Comparison of ENCODE assay signal across 8 cellular contexts in the genomic region with DNA sequence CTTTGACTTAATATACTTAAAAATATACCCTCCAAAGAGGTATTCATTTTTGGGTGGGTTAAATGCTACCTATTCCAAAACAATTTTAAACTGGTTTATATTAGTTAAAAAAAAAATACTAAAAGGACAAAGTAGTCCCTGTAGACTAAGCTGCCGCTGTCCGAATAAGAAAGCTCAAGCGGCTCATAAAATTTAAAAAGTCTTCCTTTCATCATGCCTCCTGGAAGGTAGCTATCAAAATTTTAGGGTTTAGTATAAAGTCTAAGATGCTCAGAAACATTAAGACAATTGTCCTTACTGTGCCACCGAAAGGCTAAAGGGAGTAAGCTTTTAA. TPM values are rescaled to one million over a fixed set of nuclear protein-coding genes. Genes with fewer than 3 reads are reported as not detected.
DNase-seq lines count a peak whose midpoint lies in the region; ATAC-seq and TF ChIP-seq lines count a peak whose summit lies in the region.

No MANE protein-coding gene starts in this region.

- CTCF ChIA-PET in activated CD8-positive, alpha-beta T cell treated with anti-CD3 and anti-CD28 coated beads, Interleukin-2, amount 10 ng/mL, durations not matched to agents 7 days and 5 days (lab: Charles Lee) = interaction anchor here (2.3 to 2.9 kb wide), 2 partner anchors 13 to 27 kb away, joined by 6 to 17 read pairs; no protein-coding TSS in a partner anchor

- WGBS in testis, 2 donors = 1% methylated on average over 4 of the region's 4 CpGs

- H3K27ac Mint-ChIP-seq in T-helper 2 cell treated with Interferon-gamma antibody and Interleukin-4, amounts not matched to agents 5 μg/mL and 100 μg/mL, for 36 hours = peak overlapping the region; percentile 93
- H3K27ac Mint-ChIP-seq in activated CD8-positive, alpha-beta T cell treated with anti-CD3 and anti-CD28 coated beads, Interleukin-2, amount 10 ng/mL, durations not matched to agents 7 days and 5 days = peak overlapping the region; percentile 93

- H3K27me3 ChIP-seq in iPS-20b (ENCODE audit: insufficient read depth, low read length) (no peaks in the 10 kb centered on the region), testis (no peaks in the 10 kb centered on the region)

- H3K4me3 ChIP-seq in iPS-20b (ENCODE audit: low read length) (peak overlapping the region; percentile 84), testis (peak overlapping the region; percentile 78 to 95)

- H3K27ac ChIP-seq in iPS-20b (ENCODE audit: low read length) (no peak overlapping the region), testis (peak overlapping the region; percentile 81 to 86)

- H3K9ac ChIP-seq in iPS-20b (ENCODE audit: low read depth, low read length) = peak overlapping the region; percentile 77; the same call in 1 of the 2 replicates

- ATAC-seq in activated CD8-positive, alpha-beta T cell treated with anti-CD3 and anti-CD28 coated beads, Interleukin-2, amount 10 ng/mL, durations not matched to agents 7 days and 5 days = no peak

- DNase-seq in T-helper 2 cell treated with Interferon-gamma antibody and Interleukin-4, amounts not matched to agents 5 μg/mL and 100 μg/mL, for 36 hours (ENCODE audit: low spot score) = no peak
- DNase-seq in T-helper 2 cell = no peak
- no peak for DNase-seq in activated CD8-positive, alpha-beta T cell treated with anti-CD3 and anti-CD28 coated beads, Interleukin-2, amount 10 ng/mL, durations not matched to agents 7 days and 5 days
- no peak for DNase-seq in testis
- DNase-seq in HuH-7 (ENCODE audit: low spot score) = no peak
- no peak for DNase-seq in MV-4-11 (lab: John Stamatoyannopoulos, UW)
- DNase-seq in DMS 273 (lab: John Stamatoyannopoulos, UW; ENCODE audit: unreplicated experiment) = no peak

- intact Hi-C loops in testis (cut with DNase I; ENCODE audit: low total_unique reads) = no loop called here

- H3K27me3 Mint-ChIP-seq in T-helper 2 cell treated with Interferon-gamma antibody and Interleukin-4, amounts not matched to agents 5 μg/mL and 100 μg/mL, for 36 hours (ENCODE audit: low read depth) = peaks cover 2% of the 10 kb centered on the region
- H3K27me3 Mint-ChIP-seq in activated CD8-positive, alpha-beta T cell treated with anti-CD3 and anti-CD28 coated beads, Interleukin-2, amount 10 ng/mL, durations not matched to agents 7 days and 5 days (ENCODE audit: low read depth) = no peaks in the 10 kb centered on the region

- H3K36me3 ChIP-seq in iPS-20b (ENCODE audit: insufficient read depth, low read depth, low read length) = peaks cover 10% of the 10 kb centered on the region; the same call in 1 of the 2 replicates
- no peaks in the 10 kb centered on the region for H3K36me3 ChIP-seq in testis (ENCODE audit: low read depth, missing control alignments)

- POLR2A ChIA-PET in activated CD8-positive, alpha-beta T cell treated with anti-CD3 and anti-CD28 coated beads, Interleukin-2, amount 10 ng/mL, durations not matched to agents 7 days and 5 days (lab: Charles Lee) = interaction anchor here (0.5 to 2.7 kb wide), 23 partner anchors 9 to 565 kb away, joined by 3 to 54 read pairs (median 4); a partner anchor contains a TSS

- peaks cover 20% of the 10 kb centered on the region for H3K36me3 Mint-ChIP-seq in T-helper 2 cell treated with Interferon-gamma antibody and Interleukin-4, amounts not matched to agents 5 μg/mL and 100 μg/mL, for 36 hours (ENCODE audit: low read depth)
- peaks cover 4% of the 10 kb centered on the region for H3K36me3 Mint-ChIP-seq in activated CD8-positive, alpha-beta T cell treated with anti-CD3 and anti-CD28 coated beads, Interleukin-2, amount 10 ng/mL, durations not matched to agents 7 days and 5 days (ENCODE audit: low read depth)

- H3K4me1 ChIP-seq in iPS-20b (ENCODE audit: insufficient read depth, low read length) (no peaks in the 10 kb centered on the region), testis (peaks cover 9% of the 10 kb centered on the region)

- H3K9me3 ChIP-seq in iPS-20b (ENCODE audit: insufficient read depth, low read depth, low read length) (no peaks in the 10 kb centered on the region), testis (no peaks in the 10 kb centered on the region)

- no peak for TF ChIP-seq POLR2A in testis (IDR thresholded peaks at IDR 0.05)

- no peaks in the 10 kb centered on the region for H3K9me3 Mint-ChIP-seq in T-helper 2 cell treated with Interferon-gamma antibody and Interleukin-4, amounts not matched to agents 5 μg/mL and 100 μg/mL, for 36 hours
- no peaks in the 10 kb centered on the region for H3K9me3 Mint-ChIP-seq in activated CD8-positive, alpha-beta T cell treated with anti-CD3 and anti-CD28 coated beads, Interleukin-2, amount 10 ng/mL, durations not matched to agents 7 days and 5 days (ENCODE audit: insufficient read depth)

- peak overlapping the region; percentile 91 for H3K4me3 Mint-ChIP-seq in T-helper 2 cell treated with Interferon-gamma antibody and Interleukin-4, amounts not matched to agents 5 μg/mL and 100 μg/mL, for 36 hours
- H3K4me3 Mint-ChIP-seq in activated CD8-positive, alpha-beta T cell treated with anti-CD3 and anti-CD28 coated beads, Interleukin-2, amount 10 ng/mL, durations not matched to agents 7 days and 5 days = peak overlapping the region; percentile 83

- no peak for TF ChIP-seq CTCF in testis (IDR thresholded peaks at IDR 0.05)

- peaks cover 35% of the 10 kb centered on the region for H3K4me1 Mint-ChIP-seq in T-helper 2 cell treated with Interferon-gamma antibody and Interleukin-4, amounts not matched to agents 5 μg/mL and 100 μg/mL, for 36 hours (ENCODE audit: low read depth)
- peaks cover 39% of the 10 kb centered on the region for H3K4me1 Mint-ChIP-seq in activated CD8-positive, alpha-beta T cell treated with anti-CD3 and anti-CD28 coated beads, Interleukin-2, amount 10 ng/mL, durations not matched to agents 7 days and 5 days (ENCODE audit: low read depth)

RNA-seq across cellular contexts. Expression of a gene that starts 0.5 kb away (rescaled TPM):
- 10 to 100 TPM; 60.3 to 63.7 TPM for total RNA-seq in activated CD8-positive, alpha-beta T cell treated with anti-CD3 and anti-CD28 coated beads, Interleukin-2, amount 10 ng/mL, durations not matched to agents 7 days and 5 days
- 10 to 100 TPM; 40.5 to 71.6 TPM for total RNA-seq in testis
- polyA plus RNA-seq in testis (ENCODE audit: insufficient read depth, low read depth, low replicate concordance) = 17.5 TPM
